In the genomic region with DNA sequence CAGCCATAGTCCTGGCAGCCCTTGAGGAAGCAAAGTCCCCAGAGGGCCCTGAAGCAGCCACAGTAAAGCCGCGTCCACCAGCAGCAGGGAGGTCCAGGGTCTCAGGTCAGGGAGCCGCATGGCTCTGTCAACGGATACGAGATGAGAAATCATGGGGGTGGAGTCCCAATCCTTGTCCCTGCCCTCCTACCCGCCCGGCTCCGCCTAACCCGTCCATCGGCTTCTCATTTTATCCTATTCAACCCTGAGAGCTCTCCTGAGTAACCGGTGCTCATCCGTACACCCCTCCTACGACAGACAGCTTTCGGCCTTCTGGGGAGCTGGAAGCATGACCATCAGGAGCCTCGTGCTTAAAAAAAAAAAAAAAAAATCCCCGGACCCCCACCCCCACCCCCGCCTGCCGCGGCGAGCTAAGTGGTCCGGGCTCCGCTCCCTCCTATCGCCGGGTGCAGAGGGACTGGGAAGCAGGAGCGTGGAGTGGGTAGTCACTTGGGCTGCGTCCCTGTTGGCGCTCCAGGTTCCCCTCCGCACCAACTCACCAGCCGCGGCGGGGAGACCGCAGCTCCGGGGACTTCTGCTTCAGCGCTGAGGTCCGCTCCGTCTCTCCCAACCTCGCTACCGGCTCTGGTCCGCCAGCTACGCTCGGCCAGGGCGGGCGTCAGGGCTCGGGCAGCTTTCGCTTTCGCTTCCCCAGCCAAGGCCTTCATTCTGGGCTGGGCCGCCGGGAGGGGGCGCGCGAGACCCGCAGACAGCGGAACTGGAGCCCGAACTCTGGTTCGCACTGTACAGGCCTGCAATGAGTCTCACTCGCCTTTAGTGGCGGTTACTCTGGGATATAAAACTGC, we compare ENCODE assay signal across 8 cellular contexts. TPM values are rescaled to one million over a fixed set of nuclear protein-coding genes. Genes with fewer than 3 reads are reported as not detected.
DNase-seq lines count a peak whose midpoint lies in the region; ATAC-seq and TF ChIP-seq lines count a peak whose summit lies in the region.

A gene (minus strand): TSS at position 626 of the 845 bp plus-strand sequence. CDS start 506 bp downstream, at position 120.

- H3K4me1 ChIP-seq in right atrium auricular region (peaks cover 0 to 24% of the 10 kb centered on the region in 2 donors), vagina (peaks cover 34% of the 10 kb centered on the region)

- H3K27ac ChIP-seq in angular gyrus (ENCODE audit: low read depth, low read length) (peak within 1 kb of the TSS; percentile 86), right atrium auricular region (peak within 1 kb of the TSS; percentile 97 to 98), vagina (peak within 1 kb of the TSS; percentile 92)

- no peaks in the 10 kb centered on the region for H3K9me3 ChIP-seq in right atrium auricular region
- no peaks in the 10 kb centered on the region for H3K9me3 ChIP-seq in vagina

- peak in 1 of 2 donors; percentile 44 for TF ChIP-seq POLR2A in vagina (IDR thresholded peaks at IDR 0.05)

- H3K4me3 ChIP-seq in right atrium auricular region (peak within 1 kb of the TSS; percentile 80 to 95), vagina (peak within 1 kb of the TSS; percentile 59 to 70)

- peak; percentile 93 to 96 for TF ChIP-seq CTCF in right atrium auricular region (IDR thresholded peaks at IDR 0.05)
- peak; percentile 86 to 98 (median 97) for TF ChIP-seq CTCF in vagina (IDR thresholded peaks at IDR 0.05)

- ATAC-seq in GM18502 (IDR thresholded peaks at IDR 0.05; ENCODE audit: poor library complexity, unreplicated experiment) (peak; percentile 71), HG02938 (IDR thresholded peaks at IDR 0.05; ENCODE audit: unreplicated experiment) (peak; percentile 71)

- H3K27me3 ChIP-seq in right atrium auricular region (no peaks in the 10 kb centered on the region), vagina (no peaks in the 10 kb centered on the region)

- H3K36me3 ChIP-seq in right atrium auricular region (peaks cover 6% of the 10 kb centered on the region), vagina (peaks cover 0 to 19% of the 10 kb centered on the region in 2 donors)

- DNase-seq in NCI-H1694 treated with DMSO at 0.1 percent for 48 hours (lab: John Stamatoyannopoulos, UW) (peak; percentile 73), T-helper 2 cell (peak; percentile 93 to 98 (median 97)), right atrium auricular region (ENCODE audit: low spot score) (peak; percentile 96), putamen (ENCODE audit: low spot score) (peak; percentile 91), vagina (ENCODE audit: extremely low spot score in 2 of 2) (no peak)

- intact Hi-C loops in vagina (cut with DNase I): no loop called here

RNA-seq across cellular contexts. Expression of the gene that starts here (rescaled TPM):
- 1 to 10 TPM; 3.4 to 6.3 TPM for total RNA-seq in right atrium auricular region
- total RNA-seq in vagina: 19.9 TPM

Comparison
In these comparisons a context has a peak if more than half of its experiments do, and no peak if none do; other contexts are left out.
1. DNase-seq: peak in NCI-H1694 treated with DMSO at 0.1 percent for 48 hours (single experiment), T-helper 2 cell (5 of 5), right atrium auricular region (single experiment) and putamen (single experiment); none in vagina (0 of 2).
2. Peak in every context shown above with its lines, with median percentiles within 50 percentile points of each other: H3K27ac ChIP-seq.